8 cellular contexts compared by ENCODE assay signal in genomic region chr11:125592305-125593112, GRCh38. TPM values are rescaled to one million over a fixed set of nuclear protein-coding genes. Genes with fewer than 3 reads are reported as not detected.
DNase-seq lines count a peak whose midpoint lies in the region; ATAC-seq and TF ChIP-seq lines count a peak whose summit lies in the region.

STT3A (plus strand) TSS chr11:125592852; CDS start chr11:125595916, 3,064 bp downstream.

- peaks cover 0 to 33% (median 2%) of the 10 kb centered on the region in 3 donors for H3K36me3 Mint-ChIP-seq in CD8-positive, alpha-beta memory T cell

- no peak for TF ChIP-seq CTCF in lower lobe of right lung (IDR thresholded peaks at IDR 0.05)

- POLR2A ChIA-PET in CD8-positive, alpha-beta memory T cell (lab: Charles Lee) = interaction anchor here (0.6 to 2.4 kb wide), 4 partner anchors 23 to 295 kb away, joined by 3 to 31 read pairs (median 6); partner anchors contain the start of genes CHEK1, EI24 and HYLS1

- H3K4me3 ChIP-seq in CD8-positive, alpha-beta memory T cell (ENCODE audit: low read length) = peak within 1 kb of the TSS; percentile 100
- peak within 1 kb of the TSS; percentile 60 for H3K4me3 ChIP-seq in lower lobe of right lung

- peak within 1 kb of the TSS; percentile 100 for H3K27ac ChIP-seq in CD8-positive, alpha-beta memory T cell (ENCODE audit: low read depth, low read length)
- peak within 1 kb of the TSS; percentile 99 for H3K27ac ChIP-seq in lower lobe of right lung

- H3K27me3 ChIP-seq in CD8-positive, alpha-beta memory T cell (ENCODE audit: insufficient read depth, low read length, poor library complexity, severe bottlenecking) = no peaks in the 10 kb centered on the region
- no peaks in the 10 kb centered on the region for H3K27me3 ChIP-seq in lower lobe of right lung (ENCODE audit: low read depth)

- no peaks in the 10 kb centered on the region for H3K9me3 ChIP-seq in CD8-positive, alpha-beta memory T cell (ENCODE audit: low read length)
- no peaks in the 10 kb centered on the region for H3K9me3 ChIP-seq in lower lobe of right lung

- peak; percentile 99 for ATAC-seq in GM19468 (IDR thresholded peaks at IDR 0.05; ENCODE audit: extremely low read depth, unreplicated experiment)
- ATAC-seq in lower lobe of right lung = peak; percentile 98

- peak; percentile 95 to 99 (median 98) for DNase-seq in CD8-positive, alpha-beta memory T cell
- DNase-seq in HS-5 (ENCODE audit: low read depth) = peak; percentile 98
- DNase-seq in NK-92 treated with Interleukin-12 subunit alpha and Interleukin-12 subunit beta, amount 100 ng/mL, for 24 hours (lab: John Stamatoyannopoulos, UW) = peak; percentile 98
- peak; percentile 99 for DNase-seq in activated CD8-positive, alpha-beta memory T cell treated with anti-CD3 and anti-CD28 coated beads for 24 hours
- peak; percentile 98 for DNase-seq in effector CD4-positive, alpha-beta T cell
- peak; percentile 100 for DNase-seq in lower lobe of right lung
- DNase-seq in stimulated activated CD4-positive, alpha-beta T cell treated with anti-CD3 and anti-CD28 coated beads, TNF-alpha, amount 100 ng/mL, for 24 hours (ENCODE audit: low read depth in 3 of 3) = peak; percentile 93 to 98 (median 97)

- peaks cover 7% of the 10 kb centered on the region for H3K36me3 ChIP-seq in CD8-positive, alpha-beta memory T cell (ENCODE audit: insufficient read depth, low read length)
- peaks cover 16% of the 10 kb centered on the region for H3K36me3 ChIP-seq in lower lobe of right lung

- peak within 1 kb of the TSS; percentile 92 to 99 (median 98) for H3K27ac Mint-ChIP-seq in CD8-positive, alpha-beta memory T cell

- no peaks in the 10 kb centered on the region for H3K27me3 Mint-ChIP-seq in CD8-positive, alpha-beta memory T cell

- peaks cover 20% of the 10 kb centered on the region for H3K4me1 ChIP-seq in CD8-positive, alpha-beta memory T cell (ENCODE audit: insufficient read depth, low read length)
- peaks cover 36% of the 10 kb centered on the region for H3K4me1 ChIP-seq in lower lobe of right lung

- no peaks in the 10 kb centered on the region for H3K9me3 Mint-ChIP-seq in CD8-positive, alpha-beta memory T cell

- peak within 1 kb of the TSS; percentile 90 to 98 (median 93) for H3K4me3 Mint-ChIP-seq in CD8-positive, alpha-beta memory T cell

- intact Hi-C loops in lower lobe of right lung (cut with DNase I) = no loop called here

- CTCF ChIA-PET in CD8-positive, alpha-beta memory T cell (lab: Charles Lee) = interaction anchor here (1.0 to 3.7 kb wide), 3 partner anchors 24 to 307 kb away, joined by 3 to 17 read pairs (median 13); partner anchors contain the start of genes CHEK1 and EI24

- H3K4me1 Mint-ChIP-seq in CD8-positive, alpha-beta memory T cell = peaks cover 41 to 54% (median 53%) of the 10 kb centered on the region in 3 donors

RNA-seq across cellular contexts. Expression of gene STT3A, which starts in this region (rescaled TPM):
- 100 to 1,000 TPM; 140 to 143 TPM for total RNA-seq in CD8-positive, alpha-beta memory T cell
- 90.6 TPM for polyA plus RNA-seq in CD8-positive, alpha-beta memory T cell
- 101 TPM for total RNA-seq in lower lobe of right lung

Comparison
In these comparisons a context has a peak if more than half of its experiments do, and no peak if none do; other contexts are left out.
1. Peak in every context shown above with its lines: DNase-seq, ATAC-seq, H3K4me3 ChIP-seq and H3K27ac ChIP-seq.